Comparison of ENCODE assay signal across 16 cellular contexts in genomic region chr19:2988568-2988967, GRCh38. TPM values are rescaled to one million over a fixed set of nuclear protein-coding genes. Genes with fewer than 3 reads are reported as not detected.
DNase-seq lines count a peak whose midpoint lies in the region; ATAC-seq and TF ChIP-seq lines count a peak whose summit lies in the region.
"Had no signal": no experiment of that assay in that cellular context is flagged by ENCODE, and none has a peak within 500 bp of the region (broad histone marks: within the 10 kb centered on the region; RNA-seq: fewer than 3 reads in every experiment).

No MANE protein-coding gene starts in this region.

- no peak overlapping the region for H2AFZ ChIP-seq in SK-N-SH (ENCODE audit: low read depth)
- H2AFZ ChIP-seq in osteoblast (ENCODE audit: low read length): no peak overlapping the region

- H3K4me3 Mint-ChIP-seq in nephron progenitor cell: peak overlapping the region; percentile 19
- H3K4me3 Mint-ChIP-seq: CD4-positive, alpha-beta memory T cell had no signal

- H3K27ac ChIP-seq in SK-N-SH (ENCODE audit: low read depth in 2 of 2, low read length in 1 of 2) (no peak overlapping the region), osteoblast (ENCODE audit: low read depth, low read length) (no peak overlapping the region)
- H3K27ac ChIP-seq: 22Rv1 had no signal

- no peaks in the 10 kb centered on the region for H3K9me3 ChIP-seq in SK-N-SH
- no peaks in the 10 kb centered on the region for H3K9me3 ChIP-seq in osteoblast (ENCODE audit: low read depth, low read length)

- 95% methylated on average over 3 of the region's 3 CpGs for WGBS in SK-N-SH (ENCODE audit: low lambda C conversion rate)

- no peaks in the 10 kb centered on the region for H3K36me3 Mint-ChIP-seq in nephron progenitor cell (ENCODE audit: low read depth)
- H3K36me3 Mint-ChIP-seq: CD4-positive, alpha-beta memory T cell had no signal

- CTCF ChIA-PET in SK-N-SH (lab: Yijun Ruan, JAX): interaction anchor here (0.9 to 1.1 kb wide), 2 partner anchors 12 to 87 kb away, joined by 3 read pairs; no protein-coding TSS in a partner anchor

- H3K4me2 ChIP-seq in SK-N-SH (no peak overlapping the region), osteoblast (ENCODE audit: insufficient read depth, low read length) (no peak overlapping the region)

- peaks cover 14% of the 10 kb centered on the region for H3K4me1 Mint-ChIP-seq in nephron progenitor cell

- no peak for DNase-seq in SK-N-SH
- no peak for DNase-seq in nephron progenitor cell
- peak; percentile 50 for DNase-seq in osteoblast (ENCODE audit: insufficient read length, low spot score, missing footprints)
- DNase-seq in ACHN: no peak
- DNase-seq in head of caudate nucleus: no peak
- DNase-seq: C1 segment of cervical spinal cord; Calu3; CD4-positive, alpha-beta memory T cell; COR-L47; DMS53; DMS79 treated with DMSO at 0.1 percent for 48 hours; GF-D8; GOT3; HCEC 1CT had no signal

- H3K9me2 ChIP-seq in SK-N-SH: no peaks in the 10 kb centered on the region

- H3K9ac ChIP-seq in SK-N-SH: no peak overlapping the region

- TF ChIP-seq CTCF in SK-N-SH (IDR thresholded peaks at IDR 0.05) (no peak), nephron progenitor cell (IDR thresholded peaks at IDR 0.05) (no peak), osteoblast (IDR thresholded peaks at IDR 0.05; ENCODE audit: extremely low read depth, low read depth, low read length) (no peak)

- intact Hi-C loops in head of caudate nucleus (cut with DNase I): no loop called here

- H3K27me3 ChIP-seq in SK-N-SH (ENCODE audit: insufficient read depth): no peaks in the 10 kb centered on the region
- peaks cover 9% of the 10 kb centered on the region for H3K27me3 ChIP-seq in osteoblast (ENCODE audit: insufficient read depth, low read length)

- TF ChIP-seq EP300 in SK-N-SH (IDR thresholded peaks at IDR 0.05; ENCODE audit: borderline replicate concordance in 1 of 2, low read depth in 1 of 2, low read length in 1 of 2): no peak

- H3K9me3 Mint-ChIP-seq in nephron progenitor cell: no peaks in the 10 kb centered on the region
- H3K9me3 Mint-ChIP-seq: CD4-positive, alpha-beta memory T cell had no signal

- no peak for ATAC-seq in SK-N-SH treated with all-trans-retinoic acid at 6 μM for 48 hours

- no peaks in the 10 kb centered on the region for H3K79me2 ChIP-seq in SK-N-SH (ENCODE audit: insufficient read depth)
- H3K79me2 ChIP-seq in osteoblast (ENCODE audit: insufficient read depth, low read length): no peaks in the 10 kb centered on the region

- no peak for TF ChIP-seq RAD21 in SK-N-SH (IDR thresholded peaks at IDR 0.05; ENCODE audit: low read length)

- H3K4me3 ChIP-seq in SK-N-SH (ENCODE audit: low read depth in 2 of 2, low read length in 1 of 2): no peak overlapping the region
- no peak overlapping the region for H3K4me3 ChIP-seq in osteoblast (ENCODE audit: insufficient read depth, low read length)

- in situ Hi-C loops in ACHN (cut with HindIII; ENCODE audit: low pct_ligation_motif_present, low pct_unique_long_range_greater_than_20kb, low sequenced_read_pairs): no loop called here

- H4K20me1 ChIP-seq in SK-N-SH (ENCODE audit: insufficient read depth) (no peaks in the 10 kb centered on the region), osteoblast (ENCODE audit: insufficient read depth, low read length) (no peaks in the 10 kb centered on the region)

- H3K36me3 ChIP-seq in SK-N-SH (replicated peaks in 1 of 2; ENCODE audit: control insufficient read depth in 1 of 2, insufficient read depth in 2 of 2, low read length in 1 of 2) (no peaks in the 10 kb centered on the region), osteoblast (ENCODE audit: insufficient read depth, low read length) (no peaks in the 10 kb centered on the region)

- H3K27me3 Mint-ChIP-seq in nephron progenitor cell (ENCODE audit: low read depth, poor library complexity): peaks cover 97% of the 10 kb centered on the region

- H3F3A ChIP-seq in SK-N-SH (replicated peaks; ENCODE audit: insufficient read depth): peaks cover under 1% of the 10 kb centered on the region

- H3K4me1 ChIP-seq in SK-N-SH (ENCODE audit: control insufficient read depth in 1 of 2, insufficient read depth in 2 of 2, low read depth in 1 of 2, low read length in 1 of 2): peaks cover 3 to 16% of the 10 kb centered on the region in 2 experiments; a peak in 2 of 4 replicates
- H3K4me1 ChIP-seq in osteoblast (ENCODE audit: insufficient read depth, low read length): peaks cover 6% of the 10 kb centered on the region

- POLR2A ChIA-PET in SK-N-SH (lab: Yijun Ruan, JAX): no interaction called here

- H3K27ac Mint-ChIP-seq in nephron progenitor cell: no peak overlapping the region
- H3K27ac Mint-ChIP-seq: CD4-positive, alpha-beta memory T cell had no signal

TF ChIP-seq in SK-N-SH treated with all-trans-retinoic acid at 6 μM for 48 hours, 23 proteins besides CTCF, POLR2A, EP300 and RAD21:
- TF ChIP-seq ZFP30 (CRISPR knock-in tag; IDR thresholded peaks at IDR 0.05) (no peak), ZFP3 (CRISPR knock-in tag; IDR thresholded peaks at IDR 0.05) (peak; percentile 88), SNAI2 (CRISPR knock-in tag; IDR thresholded peaks at IDR 0.05) (no peak), ZC3H10 (CRISPR knock-in tag; IDR thresholded peaks at IDR 0.05) (no peak)
- TF ChIP-seq, protein P1, sequence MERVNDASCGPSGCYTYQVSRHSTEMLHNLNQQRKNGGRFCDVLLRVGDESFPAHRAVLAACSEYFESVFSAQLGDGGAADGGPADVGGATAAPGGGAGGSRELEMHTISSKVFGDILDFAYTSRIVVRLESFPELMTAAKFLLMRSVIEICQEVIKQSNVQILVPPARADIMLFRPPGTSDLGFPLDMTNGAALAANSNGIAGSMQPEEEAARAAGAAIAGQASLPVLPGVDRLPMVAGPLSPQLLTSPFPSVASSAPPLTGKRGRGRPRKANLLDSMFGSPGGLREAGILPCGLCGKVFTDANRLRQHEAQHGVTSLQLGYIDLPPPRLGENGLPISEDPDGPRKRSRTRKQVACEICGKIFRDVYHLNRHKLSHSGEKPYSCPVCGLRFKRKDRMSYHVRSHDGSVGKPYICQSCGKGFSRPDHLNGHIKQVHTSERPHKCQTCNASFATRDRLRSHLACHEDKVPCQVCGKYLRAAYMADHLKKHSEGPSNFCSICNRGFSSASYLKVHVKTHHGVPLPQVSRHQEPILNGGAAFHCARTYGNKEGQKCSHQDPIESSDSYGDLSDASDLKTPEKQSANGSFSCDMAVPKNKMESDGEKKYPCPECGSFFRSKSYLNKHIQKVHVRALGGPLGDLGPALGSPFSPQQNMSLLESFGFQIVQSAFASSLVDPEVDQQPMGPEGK (CRISPR knock-in tag; IDR thresholded peaks at IDR 0.05; ENCODE audit: borderline replicate concordance): no peak
TF ChIP-seq in SK-N-SH treated with all-trans-retinoic acid at 6 μM for 48 hours: peak in this region for 1.

TF ChIP-seq in SK-N-SH, 30 proteins besides CTCF, POLR2A, EP300 and RAD21 (continues in another document):
- TF ChIP-seq YY1 (IDR thresholded peaks at IDR 0.05; ENCODE audit: low read depth): no peak
- TF ChIP-seq MEF2A (IDR thresholded peaks at IDR 0.05; ENCODE audit: borderline replicate concordance, low read depth): no peak
- no peak for TF ChIP-seq RXRA (IDR thresholded peaks at IDR 0.05; ENCODE audit: borderline replicate concordance, low read depth)
- TF ChIP-seq MXI1 (IDR thresholded peaks at IDR 0.05; ENCODE audit: low read depth, low read length): no peak
- TF ChIP-seq NFIC (IDR thresholded peaks at IDR 0.05; ENCODE audit: borderline replicate concordance): no peak
- TF ChIP-seq GATA2 (CRISPR knock-in tag; IDR thresholded peaks at IDR 0.05): no peak
- no peak for TF ChIP-seq USF2 (IDR thresholded peaks at IDR 0.05; ENCODE audit: borderline replicate concordance, low read depth, low read length)
- TF ChIP-seq SIN3A (IDR thresholded peaks at IDR 0.05; ENCODE audit: borderline replicate concordance, low read depth, low read length): no peak
- no peak for TF ChIP-seq RFX5 (IDR thresholded peaks at IDR 0.05; ENCODE audit: low read length)
- TF ChIP-seq, protein P2, sequence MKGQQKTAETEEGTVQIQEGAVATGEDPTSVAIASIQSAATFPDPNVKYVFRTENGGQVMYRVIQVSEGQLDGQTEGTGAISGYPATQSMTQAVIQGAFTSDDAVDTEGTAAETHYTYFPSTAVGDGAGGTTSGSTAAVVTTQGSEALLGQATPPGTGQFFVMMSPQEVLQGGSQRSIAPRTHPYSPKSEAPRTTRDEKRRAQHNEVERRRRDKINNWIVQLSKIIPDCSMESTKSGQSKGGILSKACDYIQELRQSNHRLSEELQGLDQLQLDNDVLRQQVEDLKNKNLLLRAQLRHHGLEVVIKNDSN (IDR thresholded peaks at IDR 0.05; ENCODE audit: borderline replicate concordance, low read depth): no peak
- TF ChIP-seq JUND (IDR thresholded peaks at IDR 0.05): no peak
- TF ChIP-seq RCOR1 (IDR thresholded peaks at IDR 0.05; ENCODE audit: low read length): no peak
- TF ChIP-seq, protein P3, sequence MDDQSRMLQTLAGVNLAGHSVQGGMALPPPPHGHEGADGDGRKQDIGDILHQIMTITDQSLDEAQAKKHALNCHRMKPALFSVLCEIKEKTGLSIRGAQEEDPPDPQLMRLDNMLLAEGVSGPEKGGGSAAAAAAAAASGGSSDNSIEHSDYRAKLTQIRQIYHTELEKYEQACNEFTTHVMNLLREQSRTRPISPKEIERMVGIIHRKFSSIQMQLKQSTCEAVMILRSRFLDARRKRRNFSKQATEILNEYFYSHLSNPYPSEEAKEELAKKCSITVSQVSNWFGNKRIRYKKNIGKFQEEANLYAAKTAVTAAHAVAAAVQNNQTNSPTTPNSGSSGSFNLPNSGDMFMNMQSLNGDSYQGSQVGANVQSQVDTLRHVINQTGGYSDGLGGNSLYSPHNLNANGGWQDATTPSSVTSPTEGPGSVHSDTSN (IDR thresholded peaks at IDR 0.05): no peak

RNA-seq across cellular contexts. Expression of gene TLE6, which starts 11.2 kb away (rescaled TPM):
- polyA plus RNA-seq in SK-N-SH (2012; rRNA removed): 2.6 and 3.3 TPM in 2 replicates
- 0.95 and 1.2 TPM in 2 replicates for polyA plus RNA-seq in SK-N-SH (2012; cell fraction: cytosol; rRNA removed)
- 9.8 and 10.4 TPM in 2 replicates for polyA plus RNA-seq in SK-N-SH (2012; cell fraction: nucleus; rRNA removed)
- under 0.01 and 0.72 TPM in 2 replicates for total RNA-seq in osteoblast
- total RNA-seq: CD4-positive, alpha-beta memory T cell had no signal
- polyA plus RNA-seq: CD4-positive, alpha-beta memory T cell had no signal

RNA-seq across cellular contexts. Expression of gene TLE2, which starts 40.5 kb away (rescaled TPM):
- 1.7 and 2.3 TPM in 2 replicates for polyA plus RNA-seq in SK-N-SH (2012; rRNA removed)
- 0.97 and 1.9 TPM in 2 replicates for polyA plus RNA-seq in SK-N-SH (2012; cell fraction: cytosol; rRNA removed)
- polyA plus RNA-seq in SK-N-SH (2012; cell fraction: nucleus; rRNA removed): 10.0 and 17.5 TPM in 2 replicates
- 2.4 and 5.1 TPM in 2 replicates for total RNA-seq in osteoblast

RNA-seq across cellular contexts. Expression of gene ZNF77, which starts 43.8 kb away (rescaled TPM):
- 4.4 and 6.6 TPM in 2 replicates for polyA plus RNA-seq in SK-N-SH (2012; rRNA removed)
- polyA plus RNA-seq in SK-N-SH (2012; cell fraction: cytosol; rRNA removed): 4.8 and 5.0 TPM in 2 replicates
- 8.4 and 10.1 TPM in 2 replicates for polyA plus RNA-seq in SK-N-SH (2012; cell fraction: nucleus; rRNA removed)
- total RNA-seq in osteoblast: 3.5 and 5.8 TPM in 2 replicates
